11 cellular contexts compared by ENCODE assay signal in genomic region chr13:96141032-96141431, GRCh38. TPM values are rescaled to one million over a fixed set of nuclear protein-coding genes. Genes with fewer than 3 reads are reported as not detected.
DNase-seq lines count a peak whose midpoint lies in the region; TF ChIP-seq lines count a peak whose summit lies in the region.
"Had no signal": no experiment of that assay in that cellular context is flagged by ENCODE, and none has a peak within 500 bp of the region (broad histone marks: within the 10 kb centered on the region; RNA-seq: fewer than 3 reads in every experiment).

No MANE protein-coding gene starts in this region.

- peak; percentile 51 for TF ChIP-seq CTCF in choroid plexus epithelial cell (conservative IDR thresholded peaks at IDR 0.05; ENCODE audit: low read depth, low read length)

- H3K27ac Mint-ChIP-seq in activated CD4-positive, alpha-beta T cell treated with anti-CD3 and anti-CD28 coated beads, Interleukin-2, amount 10 ng/mL, durations not matched to agents 7 days and 5 days, result no peak overlapping the region

- no peaks in the 10 kb centered on the region for H3K4me1 Mint-ChIP-seq in activated CD4-positive, alpha-beta T cell treated with anti-CD3 and anti-CD28 coated beads, Interleukin-2, amount 10 ng/mL, durations not matched to agents 7 days and 5 days

- H3K4me3 Mint-ChIP-seq in activated CD4-positive, alpha-beta T cell treated with anti-CD3 and anti-CD28 coated beads, Interleukin-2, amount 10 ng/mL, durations not matched to agents 7 days and 5 days, result no peak overlapping the region

- no peaks in the 10 kb centered on the region for H3K9me3 Mint-ChIP-seq in activated CD4-positive, alpha-beta T cell treated with anti-CD3 and anti-CD28 coated beads, Interleukin-2, amount 10 ng/mL, durations not matched to agents 7 days and 5 days

- DNase-seq in DMS 273 (lab: John Stamatoyannopoulos, UW; ENCODE audit: unreplicated experiment) (peak; percentile 27), DMS 273 treated with DMSO at 0.1 percent for 48 hours (lab: John Stamatoyannopoulos, UW) (no peak), NCI-H510A (lab: John Stamatoyannopoulos, UW) (peak; percentile 0), choroid plexus epithelial cell (ENCODE audit: low read depth) (peak; percentile 72), non-pigmented ciliary epithelial cell (ENCODE audit: low read depth) (peak; percentile 5), NCI-H146 treated with DMSO at 0.1 percent for 48 hours (lab: John Stamatoyannopoulos, UW; ENCODE audit: unreplicated experiment) (no peak)
- no peak for DNase-seq in activated T-cell treated with anti-CD3 and anti-CD28 coated beads, Interleukin-2, amount 50 U/mL, for 1 hour
- DNase-seq in activated CD4-positive, alpha-beta T cell treated with anti-CD3 and anti-CD28 coated beads, Interleukin-2, amount 10 ng/mL, durations not matched to agents 7 days and 5 days, result no peak
- DNase-seq: activated CD4-positive, CD25-positive, alpha-beta regulatory T cell; NCI-H2029 treated with DMSO at 0.1 percent for 48 hours had no signal

- H3K4me3 ChIP-seq in choroid plexus epithelial cell (ENCODE audit: low read depth, low read length), result no peak overlapping the region
- H3K4me3 ChIP-seq: thoracic aorta had no signal

- H3K36me3 Mint-ChIP-seq in activated CD4-positive, alpha-beta T cell treated with anti-CD3 and anti-CD28 coated beads, Interleukin-2, amount 10 ng/mL, durations not matched to agents 7 days and 5 days (ENCODE audit: low read depth), result no peaks in the 10 kb centered on the region

- POLR2A ChIA-PET in activated CD4-positive, alpha-beta T cell treated with anti-CD3 and anti-CD28 coated beads, Interleukin-2, amount 10 ng/mL, durations not matched to agents 7 days and 5 days (lab: Charles Lee), result no interaction called here

- CTCF ChIA-PET in activated CD4-positive, alpha-beta T cell treated with anti-CD3 and anti-CD28 coated beads, Interleukin-2, amount 10 ng/mL, durations not matched to agents 7 days and 5 days (lab: Charles Lee), result no interaction called here

- no peaks in the 10 kb centered on the region for H3K27me3 Mint-ChIP-seq in activated CD4-positive, alpha-beta T cell treated with anti-CD3 and anti-CD28 coated beads, Interleukin-2, amount 10 ng/mL, durations not matched to agents 7 days and 5 days

RNA-seq across cellular contexts. Expression of gene HS6ST3, which starts 51.1 kb away (rescaled TPM):
- not detected for total RNA-seq in activated CD4-positive, alpha-beta T cell treated with anti-CD3 and anti-CD28 coated beads, Interleukin-2, amount 10 ng/mL, durations not matched to agents 7 days and 5 days

Comparison
In these comparisons a context has a peak if more than half of its experiments do, and no peak if none do; other contexts are left out.
1. DNase-seq: peak in DMS 273 (single experiment), NCI-H510A (single experiment), choroid plexus epithelial cell (single experiment) and non-pigmented ciliary epithelial cell (single experiment); none in DMS 273 treated with DMSO at 0.1 percent for 48 hours (single experiment), NCI-H146 treated with DMSO at 0.1 percent for 48 hours (single experiment), activated T-cell treated with anti-CD3 and anti-CD28 coated beads, Interleukin-2, amount 50 U/mL, for 1 hour (single experiment) and activated CD4-positive, alpha-beta T cell treated with anti-CD3 and anti-CD28 coated beads, Interleukin-2, amount 10 ng/mL, durations not matched to agents 7 days and 5 days (single experiment).